ENCODE assay signal across 24 cellular contexts in the genomic region with DNA sequence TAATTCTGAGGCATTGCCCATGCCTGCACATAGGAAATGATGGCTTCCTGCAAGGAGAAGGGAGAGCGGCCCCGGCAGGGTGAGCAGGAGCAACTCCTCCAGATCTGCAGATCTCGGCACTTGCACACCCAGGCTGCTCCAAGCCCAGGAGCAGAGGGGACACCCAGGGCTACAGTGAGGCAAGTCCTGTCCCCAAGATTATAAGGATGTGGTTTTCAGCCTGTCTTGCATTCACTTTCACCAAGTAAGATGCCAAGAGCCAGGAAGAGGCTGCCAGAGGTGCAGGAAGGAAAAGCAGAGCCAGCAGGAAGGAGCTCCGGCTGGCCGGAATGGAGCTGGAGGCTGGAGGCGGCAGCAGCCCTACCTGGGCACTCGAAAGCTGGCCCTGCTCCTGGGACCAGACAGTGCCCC.
A peak's percentile ranks its signal among the peaks of the same experiment; 100 is the strongest.
DNase-seq lines count a peak whose midpoint lies in the region; ATAC-seq and TF ChIP-seq lines count a peak whose summit lies in the region.
"Had no signal": no experiment of that assay in that cellular context is flagged by ENCODE, and none has a peak within 500 bp of the region (broad histone marks: within the 10 kb centered on the region; RNA-seq: fewer than 3 reads in every experiment).

No MANE protein-coding gene starts in this region.

- 44% methylated on average over 5 of the region's 7 CpGs for WGBS in suprapubic skin

- no peaks in the 10 kb centered on the region for H3K4me1 ChIP-seq in suprapubic skin
- H3K4me1 ChIP-seq: thyroid gland had no signal

- H3K27me3 ChIP-seq in suprapubic skin: peaks cover 20% of the 10 kb centered on the region
- H3K27me3 ChIP-seq: thyroid gland had no signal

- H3K4me3 ChIP-seq in suprapubic skin: no peak overlapping the region
- H3K4me3 ChIP-seq: heart left ventricle, skin epidermis, thyroid gland had no signal

- no peak for TF ChIP-seq EP300 in suprapubic skin (IDR thresholded peaks at IDR 0.05)

- ATAC-seq in left lobe of liver: no peak
- ATAC-seq in HG03520 (IDR thresholded peaks at IDR 0.05; ENCODE audit: unreplicated experiment): no peak
- ATAC-seq: heart left ventricle; stimulated activated effector memory CD8-positive, alpha-beta T cell treated with anti-CD3 and anti-CD28 coated beads, Interleukin-12 subunit alpha, Interleukin-12 subunit beta, amount 100 ng/mL, for 72 hours had no signal

- DNase-seq in activated CD4-positive, CD25-positive, alpha-beta regulatory T cell treated with anti-CD3 and anti-CD28 coated beads, Interleukin-2, amount 50 U/mL, for 72 hours: peak; percentile 16
- no peak for DNase-seq in activated CD4-positive, CD25-positive, alpha-beta regulatory T cell (lab: John Stamatoyannopoulos, UW)
- DNase-seq in RPMI7951 (ENCODE audit: low read depth) (peak; percentile 71), left lobe of liver (ENCODE audit: low spot score) (peak; percentile 39), suprapubic skin (ENCODE audit: low spot score in 2 of 2) (peak; percentile 45 to 53), germinal center (ENCODE audit: low spot score) (no peak), NOMO-1 treated with dmso at 0.1 percent for 144 hours (lab: John Stamatoyannopoulos, UW; ENCODE audit: unreplicated experiment) (no peak)
- DNase-seq: 8988T; activated CD4-positive, alpha-beta T cell treated with anti-CD3 and anti-CD28 coated beads, Interleukin-2, amount 50 U/mL, for 1 hour; activated gamma-delta T cell; cerebellar nuclear complex; COR-L47; DMS79; effector CD4-positive, alpha-beta T cell; erythroblast; GOT3; heart left ventricle; NCI-H1417 treated with DMSO at 0.1 percent for 48 hours; NCI-H446 treated with DMSO at 0.1 percent for 48 hours; stimulated activated CD4-positive, alpha-beta T cell treated with anti-CD3 and anti-CD28 coated beads, Interleukin-1b, Interleukin-23, amount 100 ng/mL, for 48 hours; thyroid gland had no signal

- no peaks in the 10 kb centered on the region for H3K9me3 ChIP-seq in suprapubic skin
- H3K9me3 ChIP-seq: thyroid gland had no signal

- H3K36me3 ChIP-seq in suprapubic skin: no peaks in the 10 kb centered on the region
- H3K36me3 ChIP-seq: heart left ventricle, thyroid gland had no signal

- no peak overlapping the region for H3K27ac ChIP-seq in suprapubic skin
- H3K27ac ChIP-seq: heart left ventricle, skin epidermis, thyroid gland had no signal

- no peak for TF ChIP-seq POLR2A in suprapubic skin (IDR thresholded peaks at IDR 0.05)

- TF ChIP-seq CTCF in suprapubic skin (IDR thresholded peaks at IDR 0.05): no peak

Comparison
In these comparisons a context has a peak if more than half of its experiments do, and no peak if none do; other contexts are left out.
1. DNase-seq: peak in activated CD4-positive, CD25-positive, alpha-beta regulatory T cell treated with anti-CD3 and anti-CD28 coated beads, Interleukin-2, amount 50 U/mL, for 72 hours (single experiment), RPMI7951 (single experiment), left lobe of liver (single experiment) and suprapubic skin (2 of 2); none in activated CD4-positive, CD25-positive, alpha-beta regulatory T cell (0 of 4), germinal center (single experiment) and NOMO-1 treated with dmso at 0.1 percent for 144 hours (single experiment).